In the genomic region with DNA sequence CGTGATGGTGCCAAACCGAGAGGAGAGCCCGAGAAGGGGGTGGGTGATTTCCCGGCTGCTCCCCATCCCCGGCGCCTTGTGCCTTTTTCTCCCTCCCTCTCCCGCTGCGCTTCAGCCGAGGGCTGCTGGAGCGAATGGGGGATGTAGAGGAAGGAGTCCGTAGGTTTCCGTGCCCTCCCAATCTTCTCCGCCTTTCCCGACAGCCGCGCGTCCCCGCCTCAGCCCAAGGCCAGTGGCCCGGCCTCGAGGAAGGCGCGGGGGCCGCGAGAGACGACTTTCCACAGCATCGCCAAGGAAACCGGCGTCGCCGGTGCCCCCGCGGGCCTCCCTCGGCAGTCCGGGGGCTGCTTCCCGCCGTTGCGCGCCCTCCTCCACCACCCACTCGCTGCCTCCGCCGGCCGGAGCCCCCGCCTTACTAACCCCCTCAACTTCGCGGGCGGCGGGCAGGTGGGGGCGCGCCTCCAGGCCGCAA, we compare ENCODE assay signal across 8 cellular contexts. TPM values are rescaled to one million over a fixed set of nuclear protein-coding genes. Genes with fewer than 3 reads are reported as not detected.
DNase-seq lines count a peak whose midpoint lies in the region; ATAC-seq and TF ChIP-seq lines count a peak whose summit lies in the region.

No MANE protein-coding gene starts in this region.

- H3K27ac ChIP-seq in SJCRH30 (no peak overlapping the region), ectodermal cell (ENCODE audit: insufficient read depth, low read depth, low read length, poor library complexity, severe bottlenecking) (no peak overlapping the region), neural progenitor cell (no peak overlapping the region)

- peaks cover 15% of the 10 kb centered on the region for H3F3A ChIP-seq in neural progenitor cell (ENCODE audit: low read depth)

- H3K9ac ChIP-seq in neural progenitor cell = no peak overlapping the region

- H3K4me2 ChIP-seq in neural progenitor cell = peak overlapping the region; percentile 88

- H3K4me3 ChIP-seq in SJCRH30 = peak overlapping the region; percentile 95
- peak overlapping the region; percentile 54 for H3K4me3 ChIP-seq in ectodermal cell (ENCODE audit: insufficient read depth, low read depth, low read length)
- H3K4me3 ChIP-seq in neural progenitor cell = peak overlapping the region; percentile 87

- H3K36me3 ChIP-seq in SJCRH30 (no peaks in the 10 kb centered on the region), ectodermal cell (ENCODE audit: control insufficient read depth, insufficient read depth, low read length) (no peaks in the 10 kb centered on the region), neural progenitor cell (no peaks in the 10 kb centered on the region)

- in situ Hi-C loops in GM13977 (cut with MboI; ENCODE audit: low pct_unique_long_range_greater_than_20kb, low sequenced_read_pairs, unreplicated experiment) = loop anchor here (5.0 kb wide), 1 partner anchor 198 kb away; no protein-coding TSS in a partner anchor

- H3K9me3 ChIP-seq in SJCRH30 (replicated peaks) (no peaks in the 10 kb centered on the region), ectodermal cell (ENCODE audit: control insufficient read depth, low read length) (no peaks in the 10 kb centered on the region), neural progenitor cell (ENCODE audit: low read depth) (no peaks in the 10 kb centered on the region)

- H4K20me1 ChIP-seq in neural progenitor cell (ENCODE audit: low read depth) = peaks cover 40% of the 10 kb centered on the region

- peak overlapping the region; percentile 98 to 99 for H3K4me3 Mint-ChIP-seq in CD14-positive monocyte
- H3K4me3 Mint-ChIP-seq in neural progenitor cell = peak overlapping the region; percentile 95

- H3K27ac Mint-ChIP-seq in CD14-positive monocyte (peak overlapping the region in 2 of 7 donors; percentile 61 to 94), neural progenitor cell (no peak overlapping the region)

- intact Hi-C loops in CD14-positive monocyte (cut with micrococcal nuclease) = loop anchor here (5.0 to 10.0 kb wide), 5 partner anchors 203 to 383 kb away; a partner anchor contains a TSS

- H2AFZ ChIP-seq in neural progenitor cell (replicated peaks) = peak overlapping the region; percentile 38

- WGBS in ectodermal cell, 2 experiments = 1% methylated on average over 49 to 50 of the region's 50 CpGs

- H3K27me3 Mint-ChIP-seq in CD14-positive monocyte (ENCODE audit: low read depth in 3 of 3) (peaks cover 50 to 68% (median 55%) of the 10 kb centered on the region in 3 donors), neural progenitor cell (ENCODE audit: insufficient read depth, low read depth) (peaks cover 43% of the 10 kb centered on the region)

- no peaks in the 10 kb centered on the region for H3K27me3 ChIP-seq in SJCRH30
- H3K27me3 ChIP-seq in ectodermal cell (ENCODE audit: control insufficient read depth, insufficient read depth, low read length, poor library complexity, severe bottlenecking) = peaks cover 73% of the 10 kb centered on the region
- peaks cover 84% of the 10 kb centered on the region for H3K27me3 ChIP-seq in neural progenitor cell

- TF ChIP-seq CTCF in CD14-positive monocyte (IDR thresholded peaks at IDR 0.05) = no peak
- TF ChIP-seq CTCF in neural progenitor cell (IDR thresholded peaks at IDR 0.05) = no peak
- TF ChIP-seq CTCF in GM13977 (IDR thresholded peaks at IDR 0.05; ENCODE audit: extremely low read depth, insufficient read depth, missing control alignments) = no peak

- H3K79me2 ChIP-seq in neural progenitor cell (ENCODE audit: low read depth) = no peaks in the 10 kb centered on the region

- H3K36me3 Mint-ChIP-seq in CD14-positive monocyte (peaks cover 34 to 37% of the 10 kb centered on the region in 2 donors), neural progenitor cell (peaks cover 6% of the 10 kb centered on the region)

- H3K4me1 Mint-ChIP-seq in CD14-positive monocyte = peaks cover 36% of the 10 kb centered on the region
- peaks cover 29% of the 10 kb centered on the region for H3K4me1 Mint-ChIP-seq in neural progenitor cell

- ATAC-seq in HG03521 (IDR thresholded peaks at IDR 0.05; ENCODE audit: unreplicated experiment) = no peak
- no peak for ATAC-seq in HG03342 (IDR thresholded peaks at IDR 0.05; ENCODE audit: unreplicated experiment)

- peaks cover 0 to 32% (median 25%) of the 10 kb centered on the region in 7 donors for H3K9me3 Mint-ChIP-seq in CD14-positive monocyte
- peaks cover 5% of the 10 kb centered on the region for H3K9me3 Mint-ChIP-seq in neural progenitor cell

- DNase-seq in CD14-positive monocyte (ENCODE audit: low spot score) (no peak), SJCRH30 (peak; percentile 26 to 42), neural progenitor cell (ENCODE audit: low spot score) (peak; percentile 48), GM13977 (ENCODE audit: low spot score) (no peak), mucosa of gallbladder (ENCODE audit: low spot score) (no peak)

- peaks cover 4% of the 10 kb centered on the region; the same call in 1 of the 2 replicates for H3K4me1 ChIP-seq in SJCRH30
- H3K4me1 ChIP-seq in ectodermal cell (ENCODE audit: control insufficient read depth, insufficient read depth, low read length) = peaks cover 14% of the 10 kb centered on the region
- peaks cover 22% of the 10 kb centered on the region for H3K4me1 ChIP-seq in neural progenitor cell

RNA-seq across cellular contexts. Expression of a gene that starts 1.2 kb away (rescaled TPM):
- 10 to 100 TPM; 10.3 to 54.9 TPM for polyA plus RNA-seq in CD14-positive monocyte
- 0.71 and 1.3 TPM in 2 replicates for total RNA-seq in SJCRH30 (2014; rRNA removed; shearing (Covaris generic))
- polyA plus RNA-seq in ectodermal cell (2013, experiment 1 of 4) = 11.0 TPM
- polyA plus RNA-seq in ectodermal cell (2013, experiment 2 of 4) = 10.5 TPM
- polyA plus RNA-seq in ectodermal cell (2013, experiment 3 of 4) = 8.9 TPM
- 8.8 TPM for polyA plus RNA-seq in ectodermal cell (2013, experiment 4 of 4)
- 5.0 and 6.5 TPM in 2 replicates for total RNA-seq in neural progenitor cell (ENCODE audit: low replicate concordance)
- 19.3 TPM for total RNA-seq in mucosa of gallbladder

RNA-seq across cellular contexts. Expression of a gene that starts 10.4 kb away (rescaled TPM):
- polyA plus RNA-seq in CD14-positive monocyte = 1 to 10 TPM; 6.2 to 7.0 TPM
- 25.4 and 29.9 TPM in 2 replicates for total RNA-seq in SJCRH30 (2014; rRNA removed; shearing (Covaris generic))
- polyA plus RNA-seq in ectodermal cell (2013, experiment 1 of 4) = 29.5 TPM
- polyA plus RNA-seq in ectodermal cell (2013, experiment 2 of 4) = 28.6 TPM
- 23.2 TPM for polyA plus RNA-seq in ectodermal cell (2013, experiment 3 of 4)
- 27.9 TPM for polyA plus RNA-seq in ectodermal cell (2013, experiment 4 of 4)
- total RNA-seq in neural progenitor cell (ENCODE audit: low replicate concordance) = 28.1 and 36.2 TPM in 2 replicates
- total RNA-seq in mucosa of gallbladder = 21.2 TPM

Comparison
In these comparisons a context has a peak if more than half of its experiments do, and no peak if none do; other contexts are left out.
1. DNase-seq: peak in SJCRH30 (2 of 2) and neural progenitor cell (single experiment); none in CD14-positive monocyte (single experiment), GM13977 (single experiment) and mucosa of gallbladder (single experiment).
2. Peak in every context shown above with its lines, with median percentiles within 50 percentile points of each other: H3K4me3 ChIP-seq.